30 cellular contexts compared by ENCODE assay signal in genomic region chr10:19730848-19731247, GRCh38.
DNase-seq lines count a peak whose midpoint lies in the region; ATAC-seq and TF ChIP-seq lines count a peak whose summit lies in the region.
"Had no signal": no experiment of that assay in that cellular context is flagged by ENCODE, and none has a peak within 500 bp of the region (broad histone marks: within the 10 kb centered on the region; RNA-seq: fewer than 3 reads in every experiment).

No MANE protein-coding gene starts in this region.

- H3K79me2 ChIP-seq in fibroblast of lung (ENCODE audit: control insufficient read depth, insufficient read depth, low read length): no peaks in the 10 kb centered on the region

- H3K27ac ChIP-seq in fibroblast of lung (ENCODE audit: insufficient read depth, low read length): peak overlapping the region; percentile 23
- H3K27ac ChIP-seq: A549, ascending aorta, epithelial cell of prostate, RWPE1, stomach, tibial artery had no signal

- ATAC-seq in HG03342 (IDR thresholded peaks at IDR 0.05; ENCODE audit: unreplicated experiment): no peak
- ATAC-seq: A549; activated CD8-positive, alpha-beta T cell treated with anti-CD3 and anti-CD28 coated beads, Interleukin-2, amount 10 ng/mL, durations not matched to agents 7 days and 5 days had no signal

- H2AFZ ChIP-seq in fibroblast of lung (ENCODE audit: low read length): peak overlapping the region; percentile 7

- no peaks in the 10 kb centered on the region for H3K27me3 ChIP-seq in fibroblast of lung (ENCODE audit: control insufficient read depth, insufficient read depth, low read length)
- H3K27me3 ChIP-seq: ascending aorta, MG63, stomach, tibial artery had no signal

- no peaks in the 10 kb centered on the region for H4K20me1 ChIP-seq in fibroblast of lung (ENCODE audit: control insufficient read depth, extremely low read depth, insufficient read depth, low read length)

- no peaks in the 10 kb centered on the region for H3K9me3 ChIP-seq in fibroblast of lung (ENCODE audit: control insufficient read depth, insufficient read depth, low read depth, low read length)
- H3K9me3 ChIP-seq: A549, ascending aorta, MG63, tibial artery had no signal

- peaks cover 7% of the 10 kb centered on the region for H3K4me1 Mint-ChIP-seq in nephron
- H3K4me1 Mint-ChIP-seq: activated naive CD8-positive, alpha-beta T cell treated with anti-CD3 and anti-CD28 coated beads for 36 hours; IgD-negative memory B cell had no signal

- H3K9me3 Mint-ChIP-seq in nephron: no peaks in the 10 kb centered on the region

- H3K4me3 ChIP-seq in AG10803 (ENCODE audit: low read length) (no peak overlapping the region), fibroblast of lung (replicated peaks in 1 of 4; ENCODE audit: control extremely low read depth in 1 of 4, insufficient read depth in 1 of 4, low read depth in 3 of 4, low read length in 4 of 4) (no peak overlapping the region)
- H3K4me3 ChIP-seq: A549, ascending aorta, MG63, stomach, tibial artery had no signal

- peak overlapping the region; percentile 18 for H3K4me2 ChIP-seq in fibroblast of lung (ENCODE audit: extremely low read depth, insufficient read depth, low read length)
- H3K4me2 ChIP-seq: A549 had no signal

- no peaks in the 10 kb centered on the region for H3K36me3 Mint-ChIP-seq in nephron (ENCODE audit: low read depth)
- H3K36me3 Mint-ChIP-seq: activated naive CD8-positive, alpha-beta T cell treated with anti-CD3 and anti-CD28 coated beads for 36 hours; IgD-negative memory B cell had no signal

- H3K4me3 Mint-ChIP-seq in nephron: no peak overlapping the region
- H3K4me3 Mint-ChIP-seq: activated CD8-positive, alpha-beta T cell treated with anti-CD3 and anti-CD28 coated beads, Interleukin-2, amount 10 ng/mL, durations not matched to agents 7 days and 5 days; activated naive CD8-positive, alpha-beta T cell treated with anti-CD3 and anti-CD28 coated beads for 36 hours; IgD-negative memory B cell had no signal

- no peaks in the 10 kb centered on the region for H3K36me3 ChIP-seq in fibroblast of lung (ENCODE audit: control insufficient read depth, insufficient read depth, low read length)
- H3K36me3 ChIP-seq: ascending aorta, MG63, stomach, tibial artery had no signal

- H3K9ac ChIP-seq in fibroblast of lung (ENCODE audit: insufficient read depth, low read length): no peak overlapping the region

- DNase-seq in AG10803 (ENCODE audit: low read depth) (peak; percentile 25), amniotic epithelial cell (ENCODE audit: low read depth) (peak; percentile 51), fibroblast of lung (ENCODE audit: low read depth in 2 of 2) (peak; percentile 49 to 68), AML-193 (lab: John Stamatoyannopoulos, UW) (no peak), DMS79 treated with DMSO at 0.1 percent for 48 hours (lab: John Stamatoyannopoulos, UW) (no peak), activated gamma-delta T cell treated with Interleukin-2 at 50 U/mL for 16 hours (no peak)
- DNase-seq: activated CD8-positive, alpha-beta T cell treated with anti-CD3 and anti-CD28 coated beads, Interleukin-2, amount 10 ng/mL, durations not matched to agents 7 days and 5 days; activated naive CD8-positive, alpha-beta T cell treated with anti-CD3 and anti-CD28 coated beads for 36 hours; activated T-cell treated with anti-CD3 and anti-CD28 coated beads for 4 hours; cerebellar nuclear complex; effector CD8-positive, alpha-beta T cell; foreskin melanocyte; H7; left colon; mesendoderm; MG63; NCI-H1417; NCI-H446; nucleus accumbens; small intestine; stimulated activated CD4-positive, alpha-beta T cell treated with anti-CD3 and anti-CD28 coated beads, Interleukin-2, amount 100 ng/mL, for 24 hours; stomach; tibial artery had no signal

- no peaks in the 10 kb centered on the region for H3K27me3 Mint-ChIP-seq in nephron (ENCODE audit: low read depth)
- H3K27me3 Mint-ChIP-seq: activated naive CD8-positive, alpha-beta T cell treated with anti-CD3 and anti-CD28 coated beads for 36 hours; IgD-negative memory B cell had no signal

- no peak for TF ChIP-seq CTCF in AG10803 (conservative IDR thresholded peaks at IDR 0.05; ENCODE audit: low read length)
- no peak for TF ChIP-seq CTCF in fibroblast of lung (conservative IDR thresholded peaks at IDR 0.05 in 1 of 2, IDR thresholded peaks at IDR 0.05 in 1 of 2; ENCODE audit: low read depth in 1 of 2, low read length in 2 of 2)
- no peak for TF ChIP-seq CTCF in nephron (IDR thresholded peaks at IDR 0.05; ENCODE audit: unreplicated experiment in 3 of 3)

- H3K27ac Mint-ChIP-seq in nephron: peak overlapping the region in 2 of 3 experiments; percentile 40 to 88
- H3K27ac Mint-ChIP-seq: activated CD8-positive, alpha-beta T cell treated with anti-CD3 and anti-CD28 coated beads, Interleukin-2, amount 10 ng/mL, durations not matched to agents 7 days and 5 days; activated naive CD8-positive, alpha-beta T cell treated with anti-CD3 and anti-CD28 coated beads for 36 hours; IgD-negative memory B cell had no signal

- H3K4me1 ChIP-seq in fibroblast of lung (ENCODE audit: control insufficient read depth, extremely low read depth, insufficient read depth, low read length): peaks cover 3% of the 10 kb centered on the region
- H3K4me1 ChIP-seq: A549, ascending aorta, stomach, tibial artery had no signal

Comparison
In these comparisons a context has a peak if more than half of its experiments do, and no peak if none do; other contexts are left out.
1. DNase-seq: peak in AG10803 (single experiment), amniotic epithelial cell (single experiment) and fibroblast of lung (2 of 2); none in AML-193 (0 of 2), DMS79 treated with DMSO at 0.1 percent for 48 hours (single experiment) and activated gamma-delta T cell treated with Interleukin-2 at 50 U/mL for 16 hours (single experiment).